ENCODE assay signal across 19 cellular contexts in genomic region chr7:794671-795329, GRCh38.
"Had no signal": no experiment of that assay in that cellular context is flagged by ENCODE, and none has a peak within 500 bp of the region (broad histone marks: within the 10 kb centered on the region; RNA-seq: fewer than 3 reads in every experiment).

No MANE protein-coding gene starts in this region.

- FAIRE-seq: pancreas had no signal

- H3K4me3 ChIP-seq: pancreas, sigmoid colon, upper lobe of left lung had no signal

- H3K36me3 ChIP-seq: brain microvascular endothelial cell, neutrophil, pancreas, sigmoid colon, upper lobe of left lung had no signal

- H3K9me3 ChIP-seq: neutrophil, pancreas, sigmoid colon, upper lobe of left lung had no signal

- H3K27ac ChIP-seq: brain microvascular endothelial cell, neutrophil, pancreas, sigmoid colon, upper lobe of left lung had no signal

- H3K27me3 ChIP-seq: brain microvascular endothelial cell, neutrophil, pancreas, sigmoid colon, upper lobe of left lung had no signal

- DNase-seq: activated CD4-positive, alpha-beta T cell treated with anti-CD3 and anti-CD28 coated beads, Interleukin-2, amount 10 ng/mL, durations not matched to agents 24 days and 14 days; activated CD4-positive, CD25-positive, alpha-beta regulatory T cell; activated CD8-positive, alpha-beta memory T cell treated with anti-CD3 and anti-CD28 coated beads, Interleukin-2, amount 50 U/mL, for 4 hours; activated naive CD4-positive, alpha-beta T cell treated with anti-CD3 and anti-CD28 coated beads, Interleukin-2, amount 10 ng/mL, durations not matched to agents 7 days and 5 days; activated T-cell treated with anti-CD3 and anti-CD28 coated beads, Interleukin-2, amount 50 U/mL, for 4 hours; aorta; brain microvascular endothelial cell; cortex of kidney; effector CD4-positive, alpha-beta T cell; naive thymus-derived CD4-positive, alpha-beta T cell; sigmoid colon; stimulated activated CD4-positive, alpha-beta T cell treated with anti-CD3 and anti-CD28 coated beads, Interleukin-12 subunit alpha, Interleukin-12 subunit beta, amount 100 ng/mL, for 4 hours; stimulated activated CD4-positive, alpha-beta T cell treated with anti-CD3 and anti-CD28 coated beads, Interleukin-2, amount 100 ng/mL, for 24 hours; stimulated activated naive CD8-positive, alpha-beta T cell treated with anti-CD3 and anti-CD28 coated beads, Interleukin-15, Interleukin-2, amounts not matched to agents 100 U/mL and 50 U/mL, for 24 hours; T-helper 1 cell; T-helper 9 cell had no signal

- H3K4me1 ChIP-seq: pancreas had no signal

- ATAC-seq: activated T-cell treated with anti-CD3 and anti-CD28 coated beads, Interleukin-2, amount 50 U/mL, for 4 hours; naive thymus-derived CD4-positive, alpha-beta T cell; stimulated activated naive CD8-positive, alpha-beta T cell treated with anti-CD3 and anti-CD28 coated beads, Interleukin-15, Interleukin-2, amounts not matched to agents 100 U/mL and 50 U/mL, for 24 hours had no signal
